ENCODE assay signal across 15 cellular contexts in the genomic region with DNA sequence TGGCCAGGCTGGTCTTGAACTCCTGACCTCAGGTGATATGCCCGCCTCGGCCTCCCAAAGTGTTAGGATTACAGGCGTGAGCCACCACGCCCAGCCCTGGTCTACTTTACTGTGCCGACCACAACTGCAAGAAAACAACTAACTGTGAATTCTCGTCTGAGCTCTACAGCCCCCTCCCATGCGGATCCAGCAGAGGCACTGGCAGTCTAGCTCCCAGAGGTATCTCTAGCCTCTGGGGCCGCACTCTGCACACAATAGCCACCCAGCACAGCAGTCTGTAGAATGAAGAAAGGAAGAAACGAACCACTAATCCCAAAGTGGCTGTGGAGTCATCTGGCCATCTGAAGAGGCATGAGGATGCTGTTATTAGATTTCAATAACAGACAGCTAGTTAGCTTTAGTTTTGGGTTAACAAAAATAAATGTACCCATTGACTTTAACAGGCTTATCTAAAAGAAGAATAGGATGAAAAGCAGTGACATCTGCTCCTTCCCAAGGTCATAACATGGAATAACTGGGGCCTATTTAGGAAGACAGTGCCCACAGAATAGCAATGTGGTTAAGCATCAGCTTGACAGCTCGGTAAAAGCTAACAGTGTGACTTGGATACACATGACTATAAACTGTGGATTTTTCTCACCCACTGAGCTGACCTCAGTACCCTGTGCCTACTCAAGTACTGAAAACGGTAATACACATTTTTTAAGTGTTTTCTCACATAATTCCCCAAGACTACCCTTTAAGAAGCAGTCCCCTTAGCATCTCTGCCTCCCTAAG.
A peak's percentile ranks its signal among the peaks of the same experiment; 100 is the strongest.
DNase-seq lines count a peak whose midpoint lies in the region; ATAC-seq and TF ChIP-seq lines count a peak whose summit lies in the region.
"Had no signal": no experiment of that assay in that cellular context is flagged by ENCODE, and none has a peak within 500 bp of the region (broad histone marks: within the 10 kb centered on the region; RNA-seq: fewer than 3 reads in every experiment).

No MANE protein-coding gene starts in this region.

- no peak overlapping the region for H3K56ac ChIP-seq in mesendoderm (ENCODE audit: low read length)

- H2AK5ac ChIP-seq in mesendoderm (ENCODE audit: low read length) = no peak overlapping the region

- WGBS in SK-N-SH (ENCODE audit: low lambda C conversion rate) = 93% methylated on average over 11 of the region's 11 CpGs
- no CpG with 5 or more reads among the region's 11 CpGs for whole genome bisulfite sequencing in mesendoderm (ENCODE audit: extremely low coverage, insufficient coverage, low lambda C conversion rate)

- H3K79me2 ChIP-seq in SK-N-SH (ENCODE audit: insufficient read depth) = peaks cover 52% of the 10 kb centered on the region
- no peaks in the 10 kb centered on the region for H3K79me2 ChIP-seq in mesendoderm (ENCODE audit: control insufficient read depth, insufficient read depth, low read length)

- no peak overlapping the region for H3K18ac ChIP-seq in mesendoderm (ENCODE audit: low read length)

- no peak for TF ChIP-seq RAD21 in SK-N-SH (IDR thresholded peaks at IDR 0.05; ENCODE audit: low read length)

- H3K27me3 ChIP-seq in SK-N-SH (ENCODE audit: insufficient read depth) = no peaks in the 10 kb centered on the region
- no peaks in the 10 kb centered on the region for H3K27me3 ChIP-seq in brain microvascular endothelial cell (replicated peaks)
- H3K27me3 ChIP-seq in mesendoderm (ENCODE audit: insufficient read depth, low read length, poor library complexity) = no peaks in the 10 kb centered on the region
- no peaks in the 10 kb centered on the region for H3K27me3 ChIP-seq in tibial artery

- no peak overlapping the region for H3K23ac ChIP-seq in mesendoderm (ENCODE audit: low read length)

- H3K4me1 ChIP-seq in SK-N-SH (ENCODE audit: control insufficient read depth in 1 of 2, insufficient read depth in 2 of 2, low read depth in 1 of 2, low read length in 1 of 2) (peaks cover 27 to 29% of the 10 kb centered on the region in 2 experiments), mesendoderm (ENCODE audit: control insufficient read depth, low read depth, low read length) (no peaks in the 10 kb centered on the region), tibial artery (peaks cover 0 to 91% (median 53%) of the 10 kb centered on the region in 4 donors)

- H4K20me1 ChIP-seq in SK-N-SH (ENCODE audit: insufficient read depth) = no peaks in the 10 kb centered on the region

- TF ChIP-seq CTCF in SK-N-SH (IDR thresholded peaks at IDR 0.05) = no peak
- no peak for TF ChIP-seq CTCF in brain microvascular endothelial cell (IDR thresholded peaks at IDR 0.05; ENCODE audit: low read depth, low read length, missing control alignments)
- no peak for TF ChIP-seq CTCF in tibial artery (IDR thresholded peaks at IDR 0.05)

- H3K4me2 ChIP-seq in SK-N-SH (no peak overlapping the region), mesendoderm (ENCODE audit: low read length) (no peak overlapping the region)
- H3K4me2 ChIP-seq: A549 had no signal

- intact Hi-C loops in tibial artery (cut with DNase I; ENCODE audit: low total_unique reads) = loop anchor here (10.0 kb wide), 1 partner anchor 125 kb away; no protein-coding TSS in a partner anchor

- ATAC-seq in SK-N-SH treated with all-trans-retinoic acid at 6 μM for 48 hours (no peak), GM18870 (IDR thresholded peaks at IDR 0.05; ENCODE audit: unreplicated experiment) (no peak)
- ATAC-seq: A549 had no signal

- DNase-seq in SK-N-SH (no peak), brain microvascular endothelial cell (peak; percentile 38), mesendoderm (peak; percentile 85), tibial artery (peak in 1 of 2 donors; percentile 44), HUDEP-2 (lab: John Stamatoyannopoulos, UW; ENCODE audit: unreplicated experiment in 76 of 76) (no peak), NOMO-1 treated with DMSO at 0.1 percent for 48 hours (lab: John Stamatoyannopoulos, UW; ENCODE audit: unreplicated experiment) (no peak)
- DNase-seq: activated CD8-positive, alpha-beta memory T cell treated with anti-CD3 and anti-CD28 coated beads, Interleukin-2, amount 50 U/mL, for 48 hours; DND-41; erythroblast; KBM-7; NCI-H2107; stimulated activated CD4-positive, alpha-beta T cell treated with anti-CD3 and anti-CD28 coated beads, Interleukin-4, amount 100 ng/mL, for 1 hour had no signal

- H3K9me3 ChIP-seq in SK-N-SH (no peaks in the 10 kb centered on the region), tibial artery (no peaks in the 10 kb centered on the region)
- H3K9me3 ChIP-seq: A549 had no signal

- in situ Hi-C loops in brain microvascular endothelial cell (cut with HindIII; ENCODE audit: low pct_ligation_motif_present, low sequenced_read_pairs) = no loop called here

- CTCF ChIA-PET in SK-N-SH (lab: Yijun Ruan, JAX) = interaction anchor here (1.3 to 9.3 kb wide), 3 partner anchors 16 to 369 kb away, joined by 5 to 60 read pairs (median 5); no protein-coding TSS in a partner anchor

- H2BK120ac ChIP-seq in mesendoderm (ENCODE audit: low read depth, low read length) = no peak overlapping the region

- POLR2A ChIA-PET in SK-N-SH (lab: Yijun Ruan, JAX) = no interaction called here

- no peak overlapping the region for H2BK15ac ChIP-seq in mesendoderm (replicated peaks; ENCODE audit: low read depth)

- H3K4me3 ChIP-seq in SK-N-SH (ENCODE audit: low read depth in 2 of 2, low read length in 1 of 2) (no peak overlapping the region), brain microvascular endothelial cell (ENCODE audit: low read depth, low read length) (no peak overlapping the region), mesendoderm (ENCODE audit: low read length) (no peak overlapping the region), tibial artery (no peak overlapping the region)
- H3K4me3 ChIP-seq: A549 had no signal

- no peak overlapping the region for H4K5ac ChIP-seq in mesendoderm (ENCODE audit: low read length)

- no peak overlapping the region for H2AFZ ChIP-seq in SK-N-SH (ENCODE audit: low read depth)

- no peak for TF ChIP-seq EP300 in SK-N-SH (IDR thresholded peaks at IDR 0.05; ENCODE audit: borderline replicate concordance in 1 of 2, low read depth in 1 of 2, low read length in 1 of 2)

- H3K4ac ChIP-seq in mesendoderm (ENCODE audit: low read depth, low read length) = no peak overlapping the region

- peak overlapping the region; percentile 8; the same call in 1 of the 2 replicates for H3K9ac ChIP-seq in SK-N-SH
- no peak overlapping the region for H3K9ac ChIP-seq in mesendoderm (ENCODE audit: low read length)

- H3K36me3 ChIP-seq in SK-N-SH (replicated peaks in 1 of 2; ENCODE audit: control insufficient read depth in 1 of 2, insufficient read depth in 2 of 2, low read length in 1 of 2) (no peaks in the 10 kb centered on the region), brain microvascular endothelial cell (replicated peaks) (no peaks in the 10 kb centered on the region), mesendoderm (ENCODE audit: control insufficient read depth, insufficient read depth, low read length) (no peaks in the 10 kb centered on the region), tibial artery (no peaks in the 10 kb centered on the region)

- H4K8ac ChIP-seq in mesendoderm (ENCODE audit: low read depth, low read length) = no peak overlapping the region

- H3K79me1 ChIP-seq in mesendoderm (ENCODE audit: low read length) = no peaks in the 10 kb centered on the region

- H3K27ac ChIP-seq in SK-N-SH (ENCODE audit: low read depth in 2 of 2, low read length in 1 of 2) (peak overlapping the region in 1 of 2 experiments; percentile 55; a peak in 2 of 4 replicates), brain microvascular endothelial cell (peak overlapping the region; percentile 50), mesendoderm (ENCODE audit: low read depth, low read length) (no peak overlapping the region), tibial artery (peak overlapping the region; percentile 86 to 92)

- H3K9me2 ChIP-seq in SK-N-SH = no peaks in the 10 kb centered on the region

- peaks cover 15% of the 10 kb centered on the region for H3F3A ChIP-seq in SK-N-SH (replicated peaks; ENCODE audit: insufficient read depth)

- no peak overlapping the region for H2BK5ac ChIP-seq in mesendoderm (ENCODE audit: low read length)

TF ChIP-seq in SK-N-SH, 30 proteins besides CTCF, POLR2A, EP300 and RAD21:
- TF ChIP-seq TCF12 (IDR thresholded peaks at IDR 0.05) = peak; percentile 42
- TF ChIP-seq FOXJ3 (CRISPR knock-in tag; IDR thresholded peaks at IDR 0.05) = no peak

TF ChIP-seq in SK-N-SH treated with all-trans-retinoic acid at 6 μM for 48 hours, 23 proteins besides CTCF, POLR2A, EP300 and RAD21:
- TF ChIP-seq TCF4 (CRISPR knock-in tag; IDR thresholded peaks at IDR 0.05; ENCODE audit: borderline replicate concordance) (no peak), ZNF70 (CRISPR knock-in tag; IDR thresholded peaks at IDR 0.05) (no peak), GLIS3 (CRISPR knock-in tag; IDR thresholded peaks at IDR 0.05) (no peak), CSDC2 (CRISPR knock-in tag; IDR thresholded peaks at IDR 0.05) (no peak), RARB (CRISPR knock-in tag; IDR thresholded peaks at IDR 0.05) (no peak), ZFP3 (CRISPR knock-in tag; IDR thresholded peaks at IDR 0.05) (no peak), PPARA (CRISPR knock-in tag; IDR thresholded peaks at IDR 0.05; ENCODE audit: borderline replicate concordance) (no peak)
TF ChIP-seq in SK-N-SH treated with all-trans-retinoic acid at 6 μM for 48 hours: peak in this region for 0.

Comparison
In these comparisons a context has a peak if more than half of its experiments do, and no peak if none do; other contexts are left out.
1. DNase-seq: peak in brain microvascular endothelial cell (single experiment) and mesendoderm (single experiment); none in SK-N-SH (single experiment), HUDEP-2 (0 of 76) and NOMO-1 treated with DMSO at 0.1 percent for 48 hours (single experiment).